ENCODE assay signal across 17 cellular contexts in the genomic region with DNA sequence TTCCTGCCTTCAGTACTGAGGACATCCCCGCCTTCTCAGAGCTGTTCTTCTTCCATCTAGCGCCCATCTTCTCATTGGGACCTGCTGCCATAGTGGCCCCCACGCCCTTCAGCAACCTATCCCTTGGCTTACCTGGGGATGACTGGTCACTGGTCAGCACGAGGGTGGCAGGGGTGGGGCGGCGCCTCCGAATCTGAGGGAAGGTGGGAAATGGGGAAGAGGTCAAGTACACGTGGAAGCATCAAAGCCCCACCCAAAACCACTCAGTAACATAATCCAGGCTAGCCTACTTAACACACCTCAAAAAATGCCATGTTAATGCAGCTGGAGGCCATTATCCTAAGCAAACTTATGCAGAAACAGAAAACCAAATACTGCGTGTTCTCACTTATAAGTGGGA. TPM values are rescaled to one million over a fixed set of nuclear protein-coding genes. Genes with fewer than 3 reads are reported as not detected.
DNase-seq lines count a peak whose midpoint lies in the region; ATAC-seq and TF ChIP-seq lines count a peak whose summit lies in the region.
"Had no signal": no experiment of that assay in that cellular context is flagged by ENCODE, and none has a peak within 500 bp of the region (broad histone marks: within the 10 kb centered on the region; RNA-seq: fewer than 3 reads in every experiment).

No MANE protein-coding gene starts in this region.

- peaks cover 14% of the 10 kb centered on the region for H3K36me3 Mint-ChIP-seq in glutamatergic neuron (ENCODE audit: unreplicated experiment)
- no peaks in the 10 kb centered on the region for H3K36me3 Mint-ChIP-seq in activated T-cell treated with anti-CD3 and anti-CD28 coated beads, Interleukin-2, amount 50 U/mL, for 24 hours (ENCODE audit: low read depth)
- no peaks in the 10 kb centered on the region for H3K36me3 Mint-ChIP-seq in stimulated activated naive B cell treated with anti-CD40 and anti-IgM and Interleukin-4, amounts not matched to agents 10 μg/mL and 1 μg/mL and 100 μg/mL, for 72 hours
- H3K36me3 Mint-ChIP-seq: CD4-positive, CD25-positive, alpha-beta regulatory T cell; IgD-negative memory B cell had no signal

- H2BK5ac ChIP-seq in trophoblast cell (ENCODE audit: low read depth, low read length, poor library complexity), result no peak overlapping the region

- no peak overlapping the region for H2AFZ ChIP-seq in trophoblast cell (ENCODE audit: insufficient read depth, low read length, poor library complexity)

- H4K91ac ChIP-seq in trophoblast cell (ENCODE audit: low read depth, low read length), result no peak overlapping the region

- H3K18ac ChIP-seq in trophoblast cell (ENCODE audit: low read length), result no peak overlapping the region

- peaks cover 13% of the 10 kb centered on the region for H3K27me3 Mint-ChIP-seq in glutamatergic neuron (ENCODE audit: unreplicated experiment)
- peaks cover 47% of the 10 kb centered on the region for H3K27me3 Mint-ChIP-seq in activated T-cell treated with anti-CD3 and anti-CD28 coated beads, Interleukin-2, amount 50 U/mL, for 24 hours
- peaks cover 49 to 54% of the 10 kb centered on the region in 2 donors for H3K27me3 Mint-ChIP-seq in stimulated activated naive B cell treated with anti-CD40 and anti-IgM and Interleukin-4, amounts not matched to agents 10 μg/mL and 1 μg/mL and 100 μg/mL, for 72 hours
- peaks cover 53% of the 10 kb centered on the region for H3K27me3 Mint-ChIP-seq in stimulated activated naive CD8-positive, alpha-beta T cell treated with anti-CD3 and anti-CD28 coated beads, Interleukin-15, amount 100 ng/mL, for 72 hours

- H4K12ac ChIP-seq in trophoblast cell (ENCODE audit: low read depth, low read length), result no peak overlapping the region

- TF ChIP-seq CTCF in glutamatergic neuron (IDR thresholded peaks at IDR 0.05; ENCODE audit: partially characterized antibody, unreplicated experiment), result no peak

- no peak overlapping the region for H3K4me2 ChIP-seq in trophoblast cell (ENCODE audit: low read length)
- H3K4me2 ChIP-seq: BLaER1 treated with 17β-estradiol and CSF1 and Interleukin-3, amounts not matched to agents 10 nM and 100 nM had no signal

- H3K4me1 ChIP-seq in trophoblast cell (ENCODE audit: control insufficient read depth in 1 of 2, insufficient read depth in 2 of 2, low read length in 2 of 2), result peaks cover 2 to 3% of the 10 kb centered on the region in 2 experiments

- H3K27me3 ChIP-seq in H7 (ENCODE audit: control insufficient read depth, insufficient read depth, low read length) (peaks cover 15% of the 10 kb centered on the region), trophoblast cell (ENCODE audit: insufficient read depth, low read length) (peaks cover 16% of the 10 kb centered on the region)

- no peaks in the 10 kb centered on the region for H3K79me2 ChIP-seq in trophoblast cell (ENCODE audit: control insufficient read depth, insufficient read depth, low read length, poor library complexity)

- H3K4me1 Mint-ChIP-seq in glutamatergic neuron (ENCODE audit: low read depth, unreplicated experiment), result peaks cover 51% of the 10 kb centered on the region
- peaks cover 9% of the 10 kb centered on the region for H3K4me1 Mint-ChIP-seq in activated T-cell treated with anti-CD3 and anti-CD28 coated beads, Interleukin-2, amount 50 U/mL, for 24 hours (ENCODE audit: low read depth)
- peaks cover 11 to 15% of the 10 kb centered on the region in 2 donors for H3K4me1 Mint-ChIP-seq in stimulated activated naive B cell treated with anti-CD40 and anti-IgM and Interleukin-4, amounts not matched to agents 10 μg/mL and 1 μg/mL and 100 μg/mL, for 72 hours
- H3K4me1 Mint-ChIP-seq in stimulated activated naive CD8-positive, alpha-beta T cell treated with anti-CD3 and anti-CD28 coated beads, Interleukin-15, amount 100 ng/mL, for 72 hours, result peaks cover 15% of the 10 kb centered on the region

- DNase-seq in H7, result peak; percentile 16
- DNase-seq in NCI-H748 (lab: John Stamatoyannopoulos, UW; ENCODE audit: unreplicated experiment), result peak; percentile 80
- no peak for DNase-seq in glutamatergic neuron
- DNase-seq in trophoblast cell, result no peak
- DNase-seq in activated T-cell treated with anti-CD3 and anti-CD28 coated beads, Interleukin-2, amount 50 U/mL, for 24 hours, result no peak
- DNase-seq in stimulated activated naive B cell treated with anti-CD40 and anti-IgM and Interleukin-4, amounts not matched to agents 10 μg/mL and 1 μg/mL and 100 μg/mL, for 72 hours, result no peak
- DNase-seq in stimulated activated naive CD8-positive, alpha-beta T cell treated with anti-CD3 and anti-CD28 coated beads, Interleukin-15, amount 100 ng/mL, for 72 hours, result no peak
- DNase-seq: ACHN; CD4-positive, CD25-positive, alpha-beta regulatory T cell; DMS53; GF-D8; HCEC 1CT had no signal

- no peak overlapping the region for H2BK120ac ChIP-seq in trophoblast cell (ENCODE audit: insufficient read depth, low read length, poor library complexity)

- WGBS in trophoblast cell (ENCODE audit: extremely low coverage, insufficient coverage, insufficient read length), result no CpG with 5 or more reads among the region's 9 CpGs

- no peak overlapping the region for H3K14ac ChIP-seq in trophoblast cell (ENCODE audit: low read length)

- no peak overlapping the region for H3K4ac ChIP-seq in trophoblast cell (ENCODE audit: low read depth, low read length)

- no peak overlapping the region for H3K27ac Mint-ChIP-seq in glutamatergic neuron (ENCODE audit: unreplicated experiment)
- no peak overlapping the region for H3K27ac Mint-ChIP-seq in activated T-cell treated with anti-CD3 and anti-CD28 coated beads, Interleukin-2, amount 50 U/mL, for 24 hours
- H3K27ac Mint-ChIP-seq in stimulated activated naive B cell treated with anti-CD40 and anti-IgM and Interleukin-4, amounts not matched to agents 10 μg/mL and 1 μg/mL and 100 μg/mL, for 72 hours, result no peak overlapping the region
- H3K27ac Mint-ChIP-seq in stimulated activated naive CD8-positive, alpha-beta T cell treated with anti-CD3 and anti-CD28 coated beads, Interleukin-15, amount 100 ng/mL, for 72 hours, result no peak overlapping the region

- H3K36me3 ChIP-seq in H7 (replicated peaks; ENCODE audit: control insufficient read depth, insufficient read depth, low read length), result no peaks in the 10 kb centered on the region
- no peaks in the 10 kb centered on the region for H3K36me3 ChIP-seq in trophoblast cell (ENCODE audit: control insufficient read depth in 1 of 2, insufficient read depth in 2 of 2, low read length in 2 of 2)
- H3K36me3 ChIP-seq: BLaER1 treated with 17β-estradiol and CSF1 and Interleukin-3, amounts not matched to agents 10 nM and 100 nM had no signal

- H2BK12ac ChIP-seq in trophoblast cell (ENCODE audit: low read length), result no peak overlapping the region

- ATAC-seq in stimulated activated naive B cell treated with anti-CD40 and anti-IgM and Interleukin-4, amounts not matched to agents 10 μg/mL and 1 μg/mL and 100 μg/mL, for 72 hours (replicated peaks), result no peak
- ATAC-seq in stimulated activated naive CD8-positive, alpha-beta T cell treated with anti-CD3 and anti-CD28 coated beads, Interleukin-15, amount 100 ng/mL, for 72 hours, result no peak

- no peaks in the 10 kb centered on the region for H3K9me3 ChIP-seq in trophoblast cell (ENCODE audit: insufficient read depth, low read depth, low read length)
- H3K9me3 ChIP-seq: BLaER1 treated with 17β-estradiol and CSF1 and Interleukin-3, amounts not matched to agents 10 nM and 100 nM had no signal

- H3K4me3 Mint-ChIP-seq in glutamatergic neuron (ENCODE audit: unreplicated experiment), result peak overlapping the region; percentile 81
- H3K4me3 Mint-ChIP-seq in activated T-cell treated with anti-CD3 and anti-CD28 coated beads, Interleukin-2, amount 50 U/mL, for 24 hours, result no peak overlapping the region
- H3K4me3 Mint-ChIP-seq in stimulated activated naive B cell treated with anti-CD40 and anti-IgM and Interleukin-4, amounts not matched to agents 10 μg/mL and 1 μg/mL and 100 μg/mL, for 72 hours, result no peak overlapping the region
- H3K4me3 Mint-ChIP-seq in stimulated activated naive CD8-positive, alpha-beta T cell treated with anti-CD3 and anti-CD28 coated beads, Interleukin-15, amount 100 ng/mL, for 72 hours, result no peak overlapping the region
- H3K4me3 Mint-ChIP-seq: IgD-negative memory B cell had no signal

- H3K9ac ChIP-seq in trophoblast cell (ENCODE audit: low read length), result no peak overlapping the region
- H3K9ac ChIP-seq: BLaER1 treated with 17β-estradiol and CSF1 and Interleukin-3, amounts not matched to agents 10 nM and 100 nM had no signal

- H3K4me3 ChIP-seq in H7 (ENCODE audit: insufficient read depth, low read depth, low read length) (no peak overlapping the region), trophoblast cell (ENCODE audit: low read depth, low read length) (peak overlapping the region; percentile 21)
- H3K4me3 ChIP-seq: BLaER1 treated with 17β-estradiol and CSF1 and Interleukin-3, amounts not matched to agents 10 nM and 100 nM had no signal

- H3K23ac ChIP-seq in trophoblast cell (ENCODE audit: low read length), result no peak overlapping the region

- no peak overlapping the region for H4K8ac ChIP-seq in trophoblast cell (ENCODE audit: low read depth, low read length)

- no peak overlapping the region for H2AK5ac ChIP-seq in trophoblast cell (ENCODE audit: low read length)

- no peaks in the 10 kb centered on the region for H3K79me1 ChIP-seq in trophoblast cell (ENCODE audit: low read length)

- no peak overlapping the region for H3K27ac ChIP-seq in trophoblast cell (ENCODE audit: low read depth, low read length)
- H3K27ac ChIP-seq: BLaER1 treated with 17β-estradiol and CSF1 and Interleukin-3, amounts not matched to agents 10 nM and 100 nM had no signal

- H3K9me3 Mint-ChIP-seq in glutamatergic neuron (ENCODE audit: unreplicated experiment), result peaks cover 12% of the 10 kb centered on the region
- no peaks in the 10 kb centered on the region for H3K9me3 Mint-ChIP-seq in activated T-cell treated with anti-CD3 and anti-CD28 coated beads, Interleukin-2, amount 50 U/mL, for 24 hours
- no peaks in the 10 kb centered on the region for H3K9me3 Mint-ChIP-seq in stimulated activated naive B cell treated with anti-CD40 and anti-IgM and Interleukin-4, amounts not matched to agents 10 μg/mL and 1 μg/mL and 100 μg/mL, for 72 hours
- H3K9me3 Mint-ChIP-seq in stimulated activated naive CD8-positive, alpha-beta T cell treated with anti-CD3 and anti-CD28 coated beads, Interleukin-15, amount 100 ng/mL, for 72 hours, result no peaks in the 10 kb centered on the region
- H3K9me3 Mint-ChIP-seq: IgD-negative memory B cell had no signal

RNA-seq across cellular contexts. Expression of a gene that starts 4.3 kb away (rescaled TPM):
- total RNA-seq in H7 (2014; rRNA removed; shearing (Covaris generic)), result 23.8 and 24.3 TPM in 2 replicates
- 47.6 TPM for total RNA-seq in glutamatergic neuron (ENCODE audit: unreplicated experiment)
- 0.10 and 0.18 TPM in 2 replicates for polyA plus RNA-seq in trophoblast cell (2013)
- total RNA-seq: A172; CD4-positive, CD25-positive, alpha-beta regulatory T cell; HT-29 had no signal
- polyA plus RNA-seq: CD4-positive, CD25-positive, alpha-beta regulatory T cell; IgD-negative memory B cell had no signal

RNA-seq across cellular contexts. Expression of a gene that starts 34.7 kb away (rescaled TPM):
- 5.0 and 7.7 TPM in 2 replicates for total RNA-seq in H7 (2014; rRNA removed; shearing (Covaris generic))
- total RNA-seq in glutamatergic neuron (ENCODE audit: unreplicated experiment), result 0.39 TPM
- 0.04 and 0.07 TPM in 2 replicates for polyA plus RNA-seq in trophoblast cell (2013)
- total RNA-seq: HT-29 had no signal

RNA-seq across cellular contexts. Expression of a gene that starts 50.6 kb away (rescaled TPM):
- total RNA-seq in H7 (2014; rRNA removed; shearing (Covaris generic)), result not detected in 2 replicates
- total RNA-seq in glutamatergic neuron (ENCODE audit: unreplicated experiment), result not detected
- not detected in 2 replicates for polyA plus RNA-seq in trophoblast cell (2013)
- total RNA-seq: A172; CD4-positive, CD25-positive, alpha-beta regulatory T cell; H1; HT-29 had no signal
- polyA plus RNA-seq: CD4-positive, CD25-positive, alpha-beta regulatory T cell; H1; IgD-negative memory B cell had no signal

Comparison
In these comparisons a context has a peak if more than half of its experiments do, and no peak if none do; other contexts are left out.
1. DNase-seq: peak in H7 (single experiment) and NCI-H748 (single experiment); none in glutamatergic neuron (single experiment), trophoblast cell (0 of 2), activated T-cell treated with anti-CD3 and anti-CD28 coated beads, Interleukin-2, amount 50 U/mL, for 24 hours (single experiment), stimulated activated naive B cell treated with anti-CD40 and anti-IgM and Interleukin-4, amounts not matched to agents 10 μg/mL and 1 μg/mL and 100 μg/mL, for 72 hours (single experiment) and stimulated activated naive CD8-positive, alpha-beta T cell treated with anti-CD3 and anti-CD28 coated beads, Interleukin-15, amount 100 ng/mL, for 72 hours (0 of 2).